Comparison of ENCODE assay signal across 1 cellular context in genomic region chr11:78139422-78140391, GRCh38.
TF ChIP-seq lines count a peak whose summit lies in the region.

TSS of gene ALG8 (minus strand) at chr11:78139626. CDS start at chr11:78139588, 38 bp downstream.

TF ChIP-seq in HepG2, 621 proteins besides CTCF, POLR2A, EP300 and RAD21 (continued from another document and continues in another):
- TF ChIP-seq MLXIP (CRISPR knock-in tag; IDR thresholded peaks at IDR 0.05; ENCODE audit: borderline replicate concordance): 0 out of 2 replicates have a peak, but pooled peaks have one; percentile 33
- TF ChIP-seq ZNF747 (CRISPR knock-in tag; IDR thresholded peaks at IDR 0.05; ENCODE audit: borderline replicate concordance): peak; percentile 73; the same call in 1 of the 2 replicates
- peak; percentile 40; the same call in 1 of the 2 replicates for TF ChIP-seq MAFF (IDR thresholded peaks at IDR 0.05; ENCODE audit: low read depth, low read length)
- no peak for TF ChIP-seq ZBTB8A (CRISPR knock-in tag; IDR thresholded peaks at IDR 0.05; ENCODE audit: borderline replicate concordance, low read depth)
- TF ChIP-seq THAP11 (CRISPR knock-in tag; IDR thresholded peaks at IDR 0.05): peak; percentile 90
- no peak for TF ChIP-seq TAF15 (IDR thresholded peaks at IDR 0.05; ENCODE audit: low read depth, low read length, poor library complexity, severe bottlenecking)
- no peak for TF ChIP-seq ZNF549 (CRISPR knock-in tag; IDR thresholded peaks at IDR 0.05)
- TF ChIP-seq ZFP36L1 (CRISPR knock-in tag; IDR thresholded peaks at IDR 0.05): peak; percentile 94
- TF ChIP-seq TBL1XR1 (IDR thresholded peaks at IDR 0.05; ENCODE audit: borderline replicate concordance, low read length, partially characterized antibody): peak; percentile 45
- peak; percentile 71 for TF ChIP-seq ZNF501 (CRISPR knock-in tag; IDR thresholded peaks at IDR 0.05)
- TF ChIP-seq SIN3B (IDR thresholded peaks at IDR 0.05; ENCODE audit: low read length): peak; percentile 76; the same call in 1 of the 2 replicates
- peak; percentile 62 for TF ChIP-seq HCFC1 (IDR thresholded peaks at IDR 0.05; ENCODE audit: low read depth, low read length)
- TF ChIP-seq ZFP91 (CRISPR knock-in tag; IDR thresholded peaks at IDR 0.05; ENCODE audit: borderline replicate concordance): peak; percentile 87
- TF ChIP-seq ZNF607 (CRISPR knock-in tag; IDR thresholded peaks at IDR 0.05; ENCODE audit: borderline replicate concordance): peak; percentile 29; the same call in 1 of the 2 replicates
- TF ChIP-seq BRF2 (CRISPR knock-in tag; IDR thresholded peaks at IDR 0.05): peak; percentile 94
- no peak for TF ChIP-seq ZSCAN20 (CRISPR knock-in tag; IDR thresholded peaks at IDR 0.05; ENCODE audit: borderline replicate concordance)
- TF ChIP-seq ZNF333 (CRISPR knock-in tag; IDR thresholded peaks at IDR 0.05; ENCODE audit: borderline replicate concordance): no peak
- no peak for TF ChIP-seq ZNF850 (CRISPR knock-in tag; conservative IDR thresholded peaks at IDR 0.05)
- TF ChIP-seq ZNF317 (CRISPR knock-in tag; IDR thresholded peaks at IDR 0.05): no peak
- TF ChIP-seq ZNF839 (CRISPR knock-in tag; IDR thresholded peaks at IDR 0.05; ENCODE audit: borderline replicate concordance): no peak
- TF ChIP-seq NCOA1 (CRISPR knock-in tag; IDR thresholded peaks at IDR 0.05): 0 out of 2 replicates have a peak, but pooled peaks have one; percentile 80
- TF ChIP-seq RFXAP (CRISPR knock-in tag; IDR thresholded peaks at IDR 0.05; ENCODE audit: borderline replicate concordance): peak; percentile 81; the same call in 1 of the 2 replicates
- no peak for TF ChIP-seq CAMTA2 (CRISPR knock-in tag; IDR thresholded peaks at IDR 0.05; ENCODE audit: borderline replicate concordance)
- TF ChIP-seq ZNF232 (CRISPR knock-in tag; IDR thresholded peaks at IDR 0.05; ENCODE audit: borderline replicate concordance): 0 out of 2 replicates have a peak, but pooled peaks have one; percentile 64
- TF ChIP-seq NR1H2 (CRISPR knock-in tag; IDR thresholded peaks at IDR 0.05; ENCODE audit: borderline replicate concordance, low read depth): 0 out of 2 replicates have a peak, but pooled peaks have one; percentile 65
- TF ChIP-seq ELF4 (CRISPR knock-in tag; IDR thresholded peaks at IDR 0.05; ENCODE audit: borderline replicate concordance): peak; percentile 94; the same call in 1 of the 2 replicates
- TF ChIP-seq ZNF576 (CRISPR knock-in tag; IDR thresholded peaks at IDR 0.05): no peak
- TF ChIP-seq MIXL1 (CRISPR knock-in tag; IDR thresholded peaks at IDR 0.05): no peak
- TF ChIP-seq ZMYM4 (CRISPR knock-in tag; IDR thresholded peaks at IDR 0.05): peak; percentile 94
- TF ChIP-seq ZNF556 (CRISPR knock-in tag; IDR thresholded peaks at IDR 0.05; ENCODE audit: borderline replicate concordance): no peak
- no peak for TF ChIP-seq CBX2 (IDR thresholded peaks at IDR 0.05; ENCODE audit: low read depth, low read length)
- TF ChIP-seq CBX2 (CRISPR knock-in tag; IDR thresholded peaks at IDR 0.05; ENCODE audit: low read depth): no peak
- no peak for TF ChIP-seq TEAD2 (CRISPR knock-in tag; IDR thresholded peaks at IDR 0.05)
- peak; percentile 46; the same call in 1 of the 2 replicates for TF ChIP-seq HMGXB3 (CRISPR knock-in tag; IDR thresholded peaks at IDR 0.05; ENCODE audit: borderline replicate concordance)
- peak; percentile 58; the same call in 1 of the 2 replicates for TF ChIP-seq MAZ (IDR thresholded peaks at IDR 0.05; ENCODE audit: borderline replicate concordance, low read depth, low read length)
- no peak for TF ChIP-seq MAZ (CRISPR knock-in tag; IDR thresholded peaks at IDR 0.05; ENCODE audit: low read depth)
- no peak for TF ChIP-seq ZNF329 (CRISPR knock-in tag; IDR thresholded peaks at IDR 0.05; ENCODE audit: low read depth)
- no peak for TF ChIP-seq TOPORS (CRISPR knock-in tag; IDR thresholded peaks at IDR 0.05)
- TF ChIP-seq ZNF816 (CRISPR knock-in tag; IDR thresholded peaks at IDR 0.05; ENCODE audit: borderline replicate concordance): no peak; the same call in 1 of the 2 replicates
- peak; percentile 99 for TF ChIP-seq ZNF878 (CRISPR knock-in tag; IDR thresholded peaks at IDR 0.05)
- peak; percentile 77; the same call in 1 of the 2 replicates for TF ChIP-seq ZBTB44 (CRISPR knock-in tag; IDR thresholded peaks at IDR 0.05)
- TF ChIP-seq CCDC6 (CRISPR knock-in tag; IDR thresholded peaks at IDR 0.05): peak; percentile 96
- peak; percentile 42; the same call in 1 of the 2 replicates for TF ChIP-seq ZBED4 (CRISPR knock-in tag; IDR thresholded peaks at IDR 0.05; ENCODE audit: borderline replicate concordance)
- TF ChIP-seq HOXD1 (CRISPR knock-in tag; IDR thresholded peaks at IDR 0.05): no peak; the same call in 1 of the 2 replicates
- no peak for TF ChIP-seq SNRNP70 (IDR thresholded peaks at IDR 0.05; ENCODE audit: low read depth, low read length)
- TF ChIP-seq MEF2D (CRISPR knock-in tag; IDR thresholded peaks at IDR 0.05): peak; percentile 64; the same call in 1 of the 2 replicates
- no peak for TF ChIP-seq HNRNPUL1 (IDR thresholded peaks at IDR 0.05; ENCODE audit: low read depth, low read length)
- TF ChIP-seq ZKSCAN1 (IDR thresholded peaks at IDR 0.05; ENCODE audit: low read length): no peak
- TF ChIP-seq ZEB1 (IDR thresholded peaks at IDR 0.05; ENCODE audit: insufficient replicate concordance, low read depth): no peak
- peak; percentile 96 for TF ChIP-seq CSRNP1 (CRISPR knock-in tag; IDR thresholded peaks at IDR 0.05)
